ENCODE assay signal across 25 cellular contexts in genomic region chr9:126495411-126496180, GRCh38.
"Had no signal": no experiment of that assay in that cellular context is flagged by ENCODE, and none has a peak within 500 bp of the region (broad histone marks: within the 10 kb centered on the region; RNA-seq: fewer than 3 reads in every experiment).

No MANE protein-coding gene starts in this region.

- H3K36me3 ChIP-seq: brain microvascular endothelial cell, WERI-Rb-1 had no signal

- H3K27ac ChIP-seq: brain microvascular endothelial cell, coronary artery, WERI-Rb-1 had no signal

- H3K27me3 ChIP-seq: brain microvascular endothelial cell, dorsolateral prefrontal cortex had no signal

- ATAC-seq: activated CD4-positive, CD25-positive, alpha-beta regulatory T cell treated with anti-CD3 and anti-CD28 coated beads, Interleukin-2, amount 50 U/mL, for 24 hours; activated CD8-positive, alpha-beta T cell treated with anti-CD3 and anti-CD28 coated beads, Interleukin-2, amount 10 ng/mL, durations not matched to agents 7 days and 5 days; activated T-cell treated with anti-CD3 and anti-CD28 coated beads, Interleukin-2, amount 50 U/mL, for 4 hours; activated T-helper 17 cell treated with anti-CD3 and anti-CD28 coated beads, Interleukin-2, amount 50 U/mL, for 72 hours; esophagus mucosa; T-helper 17 cell had no signal

- DNase-seq: activated B cell treated with CpG ODN at 0.5 μM for 24 hours; activated CD4-positive, alpha-beta memory T cell treated with anti-CD3 and anti-CD28 coated beads for 36 hours; activated CD4-positive, alpha-beta T cell treated with anti-CD3 and anti-CD28 coated beads for 48 hours; activated CD8-positive, alpha-beta T cell treated with anti-CD3 and anti-CD28 coated beads, Interleukin-2, amount 10 ng/mL, durations not matched to agents 7 days and 5 days; activated effector memory CD4-positive, alpha-beta T cell treated with Interleukin-2 at 50 U/mL for 16 hours; activated gamma-delta T cell treated with Interleukin-2 at 50 U/mL for 16 hours; activated naive CD4-positive, alpha-beta T cell treated with anti-CD3 and anti-CD28 coated beads, Interleukin-2, amount 50 U/mL, for 16 hours; activated naive CD4-positive, alpha-beta T cell treated with Interleukin-2 at 50 U/mL for 16 hours; activated T-cell treated with anti-CD3 and anti-CD28 coated beads, Interleukin-2, amount 50 U/mL, for 4 hours; brain microvascular endothelial cell; caudate nucleus; cerebellar nuclear complex; effector memory CD4-positive, alpha-beta T cell; endodermal cell; foreskin fibroblast; head of caudate nucleus; T-helper 1 cell; T-helper 17 cell; T1000; WERI-Rb-1 had no signal

- H3K4me3 ChIP-seq: coronary artery, dorsolateral prefrontal cortex had no signal
